In the genomic region with DNA sequence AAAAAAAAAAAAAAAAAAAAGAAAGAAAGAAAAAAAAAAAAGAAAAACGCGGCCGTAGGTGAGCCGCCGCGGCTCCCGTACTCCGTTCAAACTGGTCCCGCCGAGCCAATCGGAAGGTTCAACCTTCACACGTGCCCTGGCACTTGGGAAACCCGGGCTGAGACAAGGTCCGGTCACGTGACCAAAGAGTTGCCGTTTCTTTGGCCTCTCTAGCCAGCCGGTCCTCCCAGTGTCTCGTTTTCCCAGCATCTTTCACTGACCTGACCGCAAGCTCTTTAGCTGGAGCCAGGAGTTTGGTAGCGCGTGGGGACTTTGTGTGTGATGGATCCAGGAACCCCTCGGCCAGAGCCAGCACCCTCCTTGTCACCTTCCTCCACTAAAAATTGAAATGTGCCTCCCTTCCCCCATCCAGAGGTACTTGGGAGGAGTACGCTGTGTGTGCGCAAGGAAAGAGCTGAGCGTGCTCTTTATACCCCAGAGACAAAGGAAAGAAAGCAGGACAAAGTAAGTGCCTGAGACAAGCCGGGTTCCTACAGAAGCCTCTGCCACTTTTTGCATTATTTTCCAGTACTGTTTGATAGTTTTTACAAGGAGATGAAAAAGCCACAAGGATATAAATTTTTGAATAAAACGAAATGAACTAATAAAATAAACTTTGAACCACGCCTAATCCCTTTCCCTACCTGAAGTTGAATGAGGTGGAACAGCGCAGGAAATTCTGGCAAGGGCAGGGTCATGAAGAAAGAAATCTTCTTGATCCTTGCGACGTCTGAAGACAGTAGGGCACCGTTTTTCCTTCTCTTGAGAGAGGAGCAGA, we compare ENCODE assay signal across 8 cellular contexts. TPM values are rescaled to one million over a fixed set of nuclear protein-coding genes. Genes with fewer than 3 reads are reported as not detected.
A peak's percentile ranks its signal among the peaks of the same experiment; 100 is the strongest.
DNase-seq lines count a peak whose midpoint lies in the region; ATAC-seq, FAIRE-seq and TF ChIP-seq lines count a peak whose summit lies in the region.

No MANE protein-coding gene starts in this region.

- H3K9me3 Mint-ChIP-seq in activated naive CD4-positive, alpha-beta T cell treated with anti-CD3 and anti-CD28 coated beads, Interleukin-2, amount 10 ng/mL, durations not matched to agents 7 days and 5 days, result no peaks in the 10 kb centered on the region

- H3K27ac Mint-ChIP-seq in activated naive CD4-positive, alpha-beta T cell treated with anti-CD3 and anti-CD28 coated beads, Interleukin-2, amount 10 ng/mL, durations not matched to agents 7 days and 5 days, result peak overlapping the region; percentile 91

- H3K36me3 Mint-ChIP-seq in activated naive CD4-positive, alpha-beta T cell treated with anti-CD3 and anti-CD28 coated beads, Interleukin-2, amount 10 ng/mL, durations not matched to agents 7 days and 5 days, result peaks cover 29% of the 10 kb centered on the region

- H3K27ac ChIP-seq in gastroesophageal sphincter (peak overlapping the region; percentile 92 to 99 (median 96)), neutrophil (peak overlapping the region; percentile 84), substantia nigra (ENCODE audit: low read depth, low read length, poor library complexity, severe bottlenecking) (peak overlapping the region; percentile 91)

- CTCF ChIA-PET in activated naive CD4-positive, alpha-beta T cell treated with anti-CD3 and anti-CD28 coated beads, Interleukin-2, amount 10 ng/mL, durations not matched to agents 7 days and 5 days (lab: Charles Lee), result interaction anchor here (0.6 to 6.4 kb wide), 5 partner anchors 11 to 73 kb away, joined by 3 to 48 read pairs (median 4); a partner anchor contains a TSS

- 1 to 2% methylated on average over 11 to 20 of the region's 32 CpGs for WGBS in gastroesophageal sphincter (ENCODE audit: low coverage in 1 of 2), 2 donors

- peaks cover 41% of the 10 kb centered on the region for H3K4me1 Mint-ChIP-seq in activated naive CD4-positive, alpha-beta T cell treated with anti-CD3 and anti-CD28 coated beads, Interleukin-2, amount 10 ng/mL, durations not matched to agents 7 days and 5 days

- ATAC-seq in gastroesophageal sphincter, result peak; percentile 94

- peak; percentile 97 for DNase-seq in HFF-Myc (ENCODE audit: extremely low read depth, low read depth)
- peak; percentile 98 for DNase-seq in NAMALWA (ENCODE audit: low spot score)
- DNase-seq in SK-MEL-5 (ENCODE audit: low read depth, low spot score), result peak; percentile 98
- peak; percentile 97 for DNase-seq in activated naive CD4-positive, alpha-beta T cell treated with anti-CD3 and anti-CD28 coated beads, Interleukin-2, amount 10 ng/mL, durations not matched to agents 7 days and 5 days
- peak; percentile 71 to 99 (median 94) for DNase-seq in substantia nigra (lab: John Stamatoyannopoulos, UW)

- H3K36me3 ChIP-seq in gastroesophageal sphincter, result peaks cover 0 to 19% of the 10 kb centered on the region in 2 donors
- peaks cover 14% of the 10 kb centered on the region for H3K36me3 ChIP-seq in neutrophil

- TF ChIP-seq EP300 in gastroesophageal sphincter (IDR thresholded peaks at IDR 0.05), result no peak

- H3K4me1 ChIP-seq in gastroesophageal sphincter (peaks cover 0 to 57% (median 23%) of the 10 kb centered on the region in 3 donors), neutrophil (ENCODE audit: control insufficient read depth in 1 of 2, insufficient read depth in 1 of 2, low read depth in 1 of 2, low read length in 1 of 2) (peaks cover 33 to 35% of the 10 kb centered on the region in 2 experiments)

- H3K27me3 Mint-ChIP-seq in activated naive CD4-positive, alpha-beta T cell treated with anti-CD3 and anti-CD28 coated beads, Interleukin-2, amount 10 ng/mL, durations not matched to agents 7 days and 5 days, result peaks cover 4% of the 10 kb centered on the region

- peak in 1 of 2 donors; percentile 20 for TF ChIP-seq POLR2A in gastroesophageal sphincter (IDR thresholded peaks at IDR 0.05)

- in situ Hi-C loops in SK-MEL-5 (cut with HindIII; ENCODE audit: low pct_unique_long_range_greater_than_20kb, low sequenced_read_pairs), result no loop called here

- peak overlapping the region; percentile 82 for H3K4me3 Mint-ChIP-seq in activated naive CD4-positive, alpha-beta T cell treated with anti-CD3 and anti-CD28 coated beads, Interleukin-2, amount 10 ng/mL, durations not matched to agents 7 days and 5 days

- H3K4me3 ChIP-seq in HFF-Myc (replicated peaks; ENCODE audit: low read depth, low read length) (peak overlapping the region; percentile 74), gastroesophageal sphincter (peak overlapping the region; percentile 90 to 92), neutrophil (ENCODE audit: low read depth in 1 of 2, low read length in 1 of 2) (peak overlapping the region; percentile 62 to 81)

- no peak for TF ChIP-seq CTCF in HFF-Myc (IDR thresholded peaks at IDR 0.05; ENCODE audit: low read depth, low read length, missing control alignments)
- no peak for TF ChIP-seq CTCF in gastroesophageal sphincter (IDR thresholded peaks at IDR 0.05)
- peak; percentile 14 for TF ChIP-seq CTCF in neutrophil (IDR thresholded peaks at IDR 0.05)

- H3K9me3 ChIP-seq in gastroesophageal sphincter (no peaks in the 10 kb centered on the region), neutrophil (no peaks in the 10 kb centered on the region)

- H3K27me3 ChIP-seq in gastroesophageal sphincter, result no peaks in the 10 kb centered on the region
- peaks cover 11% of the 10 kb centered on the region for H3K27me3 ChIP-seq in neutrophil

- peak; percentile 97 for FAIRE-seq in G401.6 (lab: Jason Lieb, UNC)

RNA-seq across cellular contexts. Expression of a gene that starts 1.0 kb away (rescaled TPM):
- total RNA-seq in SK-MEL-5 (2014; rRNA removed; shearing (Covaris generic)), result 13.9 and 18.2 TPM in 2 replicates
- polyA plus RNA-seq in SK-MEL-5 (2015; cell fraction: cytosol; rRNA removed), result 57.3 and 93.5 TPM in 2 replicates
- 381 and 414 TPM in 2 replicates for polyA plus RNA-seq in SK-MEL-5 (2015; cell fraction: nucleus; rRNA removed)
- 10 to 100 TPM; 52.0 to 89.2 (median 76.1) TPM for total RNA-seq in gastroesophageal sphincter

RNA-seq across cellular contexts. Expression of a gene that starts 11.7 kb away (rescaled TPM):
- 180 and 188 TPM in 2 replicates for total RNA-seq in SK-MEL-5 (2014; rRNA removed; shearing (Covaris generic))
- 188 and 219 TPM in 2 replicates for polyA plus RNA-seq in SK-MEL-5 (2015; cell fraction: cytosol; rRNA removed)
- 87.8 and 112 TPM in 2 replicates for polyA plus RNA-seq in SK-MEL-5 (2015; cell fraction: nucleus; rRNA removed)
- 100 to 1,000 TPM; 364 to 432 (median 398) TPM for total RNA-seq in gastroesophageal sphincter

RNA-seq across cellular contexts. Expression of a gene that starts 14.5 kb away (rescaled TPM):
- 100 and 120 TPM in 2 replicates for total RNA-seq in SK-MEL-5 (2014; rRNA removed; shearing (Covaris generic))
- 138 and 153 TPM in 2 replicates for polyA plus RNA-seq in SK-MEL-5 (2015; cell fraction: cytosol; rRNA removed)
- polyA plus RNA-seq in SK-MEL-5 (2015; cell fraction: nucleus; rRNA removed), result 32.9 and 49.3 TPM in 2 replicates
- 10 to 100 TPM; 47.3 to 58.2 (median 55.8) TPM for total RNA-seq in gastroesophageal sphincter

RNA-seq across cellular contexts. Expression of a gene that starts 26.3 kb away (rescaled TPM):
- total RNA-seq in SK-MEL-5 (2014; rRNA removed; shearing (Covaris generic)), result 6.1 and 8.6 TPM in 2 replicates
- polyA plus RNA-seq in SK-MEL-5 (2015; cell fraction: cytosol; rRNA removed), result 11.1 and 12.4 TPM in 2 replicates
- polyA plus RNA-seq in SK-MEL-5 (2015; cell fraction: nucleus; rRNA removed), result 17.9 and 30.2 TPM in 2 replicates
- 1 to 10 TPM; 3.8 to 7.5 (median 4.1) TPM for total RNA-seq in gastroesophageal sphincter

RNA-seq across cellular contexts. Expression of a gene that starts 28.8 kb away (rescaled TPM):
- total RNA-seq in SK-MEL-5 (2014; rRNA removed; shearing (Covaris generic)), result not detected in 2 replicates
- polyA plus RNA-seq in SK-MEL-5 (2015; cell fraction: cytosol; rRNA removed), result not detected in 2 replicates
- not detected in 2 replicates for polyA plus RNA-seq in SK-MEL-5 (2015; cell fraction: nucleus; rRNA removed)
- total RNA-seq in gastroesophageal sphincter, result not detected

Comparison
In these comparisons a context has a peak if more than half of its experiments do, and no peak if none do; other contexts are left out.
1. Peak in every context shown above with its lines: DNase-seq, ATAC-seq, H3K4me3 ChIP-seq and H3K27ac ChIP-seq.